28 cellular contexts compared by ENCODE assay signal in genomic region chr5:172926008-172926523, GRCh38. TPM values are rescaled to one million over a fixed set of nuclear protein-coding genes. Genes with fewer than 3 reads are reported as not detected.
DNase-seq lines count a peak whose midpoint lies in the region; ATAC-seq, FAIRE-seq and TF ChIP-seq lines count a peak whose summit lies in the region.
"Had no signal": no experiment of that assay in that cellular context is flagged by ENCODE, and none has a peak within 500 bp of the region (broad histone marks: within the 10 kb centered on the region; RNA-seq: fewer than 3 reads in every experiment).

No MANE protein-coding gene starts in this region.

- H3K79me2 ChIP-seq in HepG2 (ENCODE audit: insufficient read depth, low read length): no peaks in the 10 kb centered on the region

- no peak for DNase-seq in HepG2 (ENCODE audit: low spot score)
- no peak for DNase-seq in right lobe of liver
- DNase-seq in central memory CD8-positive, alpha-beta T cell (ENCODE audit: low spot score in 2 of 2): no peak
- no peak for DNase-seq in islet precursor cell
- DNase-seq in pancreas: no peak
- DNase-seq: AML-193; CD4-positive, alpha-beta T cell; GM23248; H7; KBM-7; MV-4-11; NCI-H1105; NCI-H1436 treated with DMSO at 0.1 percent for 48 hours; NCI-H187 treated with DMSO at 0.1 percent for 48 hours; NCI-H2171 treated with DMSO at 0.1 percent for 48 hours; NCI-H446; NCI-H524 treated with DMSO at 0.1 percent for 48 hours; NCI-H82; NK-92 treated with Interleukin-12 subunit alpha and Interleukin-12 subunit beta, amount 100 ng/mL, for 24 hours; RPMI8226; SHP77 treated with DMSO at 0.1 percent for 48 hours; SK-N-SH had no signal

- no TSS peak for BruUV-seq in HepG2 (replicated peaks; lab: Mats Ljungman, UMichigan)

- no peak for TF ChIP-seq CTCF in HepG2 (CRISPR knock-in tag; IDR thresholded peaks at IDR 0.05)
- TF ChIP-seq CTCF in right lobe of liver (IDR thresholded peaks at IDR 0.05): no peak
- no peak for TF ChIP-seq CTCF in neutrophil (IDR thresholded peaks at IDR 0.05)
- no peak for TF ChIP-seq CTCF in pancreas (IDR thresholded peaks at IDR 0.05)

- H3K4me3 ChIP-seq in HepG2 (replicated peaks in 1 of 3; ENCODE audit: insufficient read depth in 1 of 3, low read depth in 2 of 3, low read length in 3 of 3) (no peak overlapping the region), right lobe of liver (no peak overlapping the region), neutrophil (ENCODE audit: low read depth in 1 of 2, low read length in 1 of 2) (no peak overlapping the region), pancreas (no peak overlapping the region)
- H3K4me3 ChIP-seq: BLaER1 treated with 17β-estradiol and CSF1 and Interleukin-3, amounts not matched to agents 10 nM and 100 nM; GM23248 had no signal

- TF ChIP-seq RAD21 in HepG2 (CRISPR knock-in tag; IDR thresholded peaks at IDR 0.05): no peak

- ATAC-seq in HepG2 (no peak), right lobe of liver (no peak), GM19452 (IDR thresholded peaks at IDR 0.05; ENCODE audit: unreplicated experiment) (no peak), pancreas (no peak)
- no peak for ATAC-seq in central memory CD8-positive, alpha-beta T cell (replicated peaks; ENCODE audit: extremely low read depth, poor library complexity, severe bottlenecking)

- H3K4me1 Mint-ChIP-seq in central memory CD8-positive, alpha-beta T cell: peaks cover 4% of the 10 kb centered on the region

- peaks cover 16 to 60% of the 10 kb centered on the region in 2 experiments for H3K36me3 ChIP-seq in HepG2 (replicated peaks in 1 of 2; ENCODE audit: control insufficient read depth in 1 of 2, insufficient read depth in 2 of 2, low read length in 2 of 2)
- H3K36me3 ChIP-seq in right lobe of liver: peaks cover 0 to 3% (median 0%) of the 10 kb centered on the region in 4 donors
- H3K36me3 ChIP-seq in neutrophil: peaks cover 28% of the 10 kb centered on the region
- peaks cover 0 to 26% (median 6%) of the 10 kb centered on the region in 3 donors for H3K36me3 ChIP-seq in pancreas

- no peak for TF ChIP-seq POLR2A in HepG2 (IDR thresholded peaks at IDR 0.05; ENCODE audit: insufficient read depth in 1 of 2, low read depth in 2 of 2, low read length in 2 of 2)
- no peak for TF ChIP-seq POLR2A in right lobe of liver (IDR thresholded peaks at IDR 0.05)

- CTCF ChIA-PET in HepG2 (lab: Yijun Ruan, JAX; ENCODE audit: low intra/inter-chr PET ratio, low total read pairs): no interaction called here

- no peak for FAIRE-seq in HepG2 (lab: Jason Lieb, UNC)
- FAIRE-seq in pancreas (lab: Jason Lieb, UNC): no peak
- FAIRE-seq: A204.1, D721Med, GM18507 had no signal

- H3K27me3 ChIP-seq in HepG2 (ENCODE audit: control insufficient read depth in 1 of 2, insufficient read depth in 2 of 2, low read length in 2 of 2) (no peaks in the 10 kb centered on the region), right lobe of liver (no peaks in the 10 kb centered on the region), neutrophil (no peaks in the 10 kb centered on the region), pancreas (no peaks in the 10 kb centered on the region)
- H3K27me3 ChIP-seq: BLaER1 treated with 17β-estradiol and CSF1 and Interleukin-3, amounts not matched to agents 10 nM and 100 nM had no signal

- WGBS in HepG2 (ENCODE audit: low lambda C conversion rate): 92% methylated on average over 1 of the region's 2 CpGs
- 86% methylated on average over 1 of the region's 2 CpGs for WGBS in right lobe of liver (ENCODE audit: insufficient coverage, low coverage, low lambda C conversion rate, missing lambda C conversion rate)
- WGBS in pancreas, 2 donors: 87 to 97% methylated on average over 2 of the region's 2 CpGs

- peaks cover 18% of the 10 kb centered on the region for H3K36me3 Mint-ChIP-seq in central memory CD8-positive, alpha-beta T cell (ENCODE audit: insufficient read depth)

- intact Hi-C loops in HepG2 (cut with micrococcal nuclease; ENCODE audit: unreplicated experiment) (no loop called here), right lobe of liver (cut with DNase I) (no loop called here), pancreas (cut with DNase I) (loop anchor here in 1 of 3 donors (10.0 kb wide), 1 partner anchor 431 kb away; no protein-coding TSS in a partner anchor)

- H3K4me1 ChIP-seq in HepG2 (ENCODE audit: insufficient read depth, low read length) (peaks cover 5% of the 10 kb centered on the region; the same call in 1 of the 2 replicates), right lobe of liver (no peaks in the 10 kb centered on the region), neutrophil (ENCODE audit: control insufficient read depth in 1 of 2, insufficient read depth in 1 of 2, low read depth in 1 of 2, low read length in 1 of 2) (peaks cover 13 to 16% of the 10 kb centered on the region in 2 experiments), pancreas (no peaks in the 10 kb centered on the region)

- H3K9ac ChIP-seq in HepG2 (ENCODE audit: insufficient read depth, low read depth, low read length): no peak overlapping the region
- H3K9ac ChIP-seq: BLaER1 treated with 17β-estradiol and CSF1 and Interleukin-3, amounts not matched to agents 10 nM and 100 nM; GM23248; SK-N-SH had no signal

- H4K20me1 ChIP-seq in HepG2 (ENCODE audit: insufficient read depth, low read length): no peaks in the 10 kb centered on the region

- no peak overlapping the region for H2AFZ ChIP-seq in HepG2 (ENCODE audit: low read length)
- H2AFZ ChIP-seq: GM23248 had no signal

- peak overlapping the region; percentile 14 for H3K27ac Mint-ChIP-seq in central memory CD8-positive, alpha-beta T cell (ENCODE audit: low read depth)
- H3K27ac Mint-ChIP-seq: CD4-positive, alpha-beta T cell had no signal

- no peak overlapping the region for H3K4me3 Mint-ChIP-seq in central memory CD8-positive, alpha-beta T cell
- H3K4me3 Mint-ChIP-seq: CD4-positive, alpha-beta T cell had no signal

- in situ Hi-C loops in HepG2 (cut with HindIII; ENCODE audit: extremely low pct_ligation_motif_present, low pct_unique_long_range_greater_than_20kb): loop anchor here (10.0 kb wide), 1 partner anchor 451 kb away; no protein-coding TSS in a partner anchor

- no peak overlapping the region for H3K4me2 ChIP-seq in HepG2 (ENCODE audit: low read depth, low read length)
- H3K4me2 ChIP-seq: SK-N-SH had no signal

- H3K9me3 Mint-ChIP-seq in central memory CD8-positive, alpha-beta T cell: no peaks in the 10 kb centered on the region
- H3K9me3 Mint-ChIP-seq: CD4-positive, alpha-beta T cell had no signal

- no peaks in the 10 kb centered on the region for H3K9me3 ChIP-seq in HepG2 (ENCODE audit: low read length)
- H3K9me3 ChIP-seq in right lobe of liver: no peaks in the 10 kb centered on the region
- H3K9me3 ChIP-seq in neutrophil: no peaks in the 10 kb centered on the region
- H3K9me3 ChIP-seq in pancreas: no peaks in the 10 kb centered on the region
- H3K9me3 ChIP-seq: BLaER1 treated with 17β-estradiol and CSF1 and Interleukin-3, amounts not matched to agents 10 nM and 100 nM; SK-N-SH had no signal

- no peak overlapping the region for H3K27ac ChIP-seq in HepG2 (ENCODE audit: extremely low read length, insufficient read depth, low read length)
- H3K27ac ChIP-seq in right lobe of liver: no peak overlapping the region
- H3K27ac ChIP-seq in neutrophil: peak overlapping the region; percentile 68
- H3K27ac ChIP-seq in pancreas: no peak overlapping the region
- H3K27ac ChIP-seq: GM23248 had no signal

- POLR2A ChIA-PET in HepG2 (lab: Yijun Ruan, JAX): no interaction called here

- no peaks in the 10 kb centered on the region for H3K27me3 Mint-ChIP-seq in central memory CD8-positive, alpha-beta T cell
- H3K27me3 Mint-ChIP-seq: CD4-positive, alpha-beta T cell had no signal

- no peak for TF ChIP-seq EP300 in HepG2 (IDR thresholded peaks at IDR 0.05; ENCODE audit: low read depth in 2 of 2, low read length in 2 of 2)
- no peak for TF ChIP-seq EP300 in HepG2 (CRISPR knock-in tag; IDR thresholded peaks at IDR 0.05; ENCODE audit: borderline replicate concordance)

RNA-seq across cellular contexts. Expression of gene RPL26L1, which starts 33.2 kb away (rescaled TPM):
- total RNA-seq in HepG2 (2016; rRNA removed; fragmentation: Illumina TruSeq; extraction: Trizol): 83.6 and 107 TPM in 2 replicates
- 33.3 and 37.4 TPM in 2 replicates for total RNA-seq in HepG2 (2016; cell fraction: cytosol; rRNA removed; fragmentation: Illumina TruSeq; extraction: Trizol; ENCODE audit: low read depth)
- total RNA-seq in HepG2 (2016; cell fraction: insoluble cytoplasmic fraction; rRNA removed; fragmentation: Illumina TruSeq; extraction: Trizol): 76.9 and 117 TPM in 2 replicates
- 30.1 and 30.8 TPM in 2 replicates for total RNA-seq in HepG2 (2016; cell fraction: membrane; rRNA removed; fragmentation: Illumina TruSeq; extraction: Trizol)
- 29.9 and 31.6 TPM in 2 replicates for total RNA-seq in HepG2 (2016; cell fraction: nucleus; rRNA removed; fragmentation: Illumina TruSeq; extraction: Trizol)
- 60.0 and 61.2 TPM in 2 replicates for polyA plus RNA-seq in HepG2 (2011; rRNA removed)
- 63.1 and 67.2 TPM in 2 replicates for polyA plus RNA-seq in HepG2 (2011; cell fraction: cytosol; rRNA removed)
- 19.5 and 21.3 TPM in 2 replicates for polyA plus RNA-seq in HepG2 (2011; cell fraction: nucleus; rRNA removed)
- polyA plus RNA-seq in HepG2 (2012): 45.5 and 54.3 TPM in 2 replicates
- 32.2 and 38.5 TPM in 2 replicates for polyA plus RNA-seq in HepG2 (2016; cell fraction: cytosol; fragmentation: Illumina TruSeq; extraction: Trizol; ENCODE audit: low read depth)
- polyA plus RNA-seq in HepG2 (2016; cell fraction: insoluble cytoplasmic fraction; fragmentation: Illumina TruSeq; extraction: Trizol; ENCODE audit: low read depth): 125 and 151 TPM in 2 replicates
- polyA plus RNA-seq in HepG2 (2016; cell fraction: membrane; fragmentation: Illumina TruSeq; extraction: Trizol; ENCODE audit: low read depth): 30.7 and 36.9 TPM in 2 replicates
- polyA plus RNA-seq in HepG2 (2016; cell fraction: nucleus; fragmentation: Illumina TruSeq; extraction: Trizol; ENCODE audit: insufficient read depth, low read depth): 58.3 and 63.6 TPM in 2 replicates
- polyA minus RNA-seq in HepG2 (2011; rRNA and poly(A)+ RNA removed; ENCODE audit: low replicate concordance): 31.1 and 88.5 TPM in 2 replicates
- 12.4 and 13.4 TPM in 2 replicates for polyA minus RNA-seq in HepG2 (2011; cell fraction: cytosol; rRNA and poly(A)+ RNA removed)
- 6.7 and 7.5 TPM in 2 replicates for polyA minus RNA-seq in HepG2 (2011; cell fraction: nucleus; rRNA and poly(A)+ RNA removed)
- 10 to 100 TPM; 14.2 to 33.4 (median 19.2) TPM for total RNA-seq in right lobe of liver
- 10 to 100 TPM in 3 of 6 donors, 1 to 10 TPM in 3; 6.2 to 13.7 (median 10.1) TPM for total RNA-seq in pancreas
- 10 to 100 TPM; 19.3 to 29.5 TPM for polyA plus RNA-seq in pancreas

RNA-seq across cellular contexts. Expression of gene ATP6V0E1, which starts 57.5 kb away (rescaled TPM):
- total RNA-seq in HepG2 (2016; rRNA removed; fragmentation: Illumina TruSeq; extraction: Trizol) (121 and 143 TPM in 2 replicates), right lobe of liver (100 to 1,000 TPM in 5 of 6 experiments, 10 to 100 TPM in 1; 83.1 to 202 (median 116) TPM), pancreas (100 to 1,000 TPM in 1 of 6 donors, 10 to 100 TPM in 5; 60.3 to 135 (median 78.0) TPM)
- 42.6 and 60.2 TPM in 2 replicates for total RNA-seq in HepG2 (2016; cell fraction: cytosol; rRNA removed; fragmentation: Illumina TruSeq; extraction: Trizol; ENCODE audit: low read depth)
- total RNA-seq in HepG2 (2016; cell fraction: insoluble cytoplasmic fraction; rRNA removed; fragmentation: Illumina TruSeq; extraction: Trizol): 133 and 156 TPM in 2 replicates
- 107 and 116 TPM in 2 replicates for total RNA-seq in HepG2 (2016; cell fraction: membrane; rRNA removed; fragmentation: Illumina TruSeq; extraction: Trizol)
- total RNA-seq in HepG2 (2016; cell fraction: nucleus; rRNA removed; fragmentation: Illumina TruSeq; extraction: Trizol): 95.8 and 110 TPM in 2 replicates
- polyA plus RNA-seq in HepG2 (2011; rRNA removed) (215 TPM in 2 replicates), pancreas (100 to 1,000 TPM; 115 to 162 TPM)
- 78.6 and 139 TPM in 2 replicates for polyA plus RNA-seq in HepG2 (2011; cell fraction: cytosol; rRNA removed)
- 23.8 and 34.6 TPM in 2 replicates for polyA plus RNA-seq in HepG2 (2011; cell fraction: nucleus; rRNA removed)
- 174 and 183 TPM in 2 replicates for polyA plus RNA-seq in HepG2 (2012)
- 84.5 and 116 TPM in 2 replicates for polyA plus RNA-seq in HepG2 (2016; cell fraction: cytosol; fragmentation: Illumina TruSeq; extraction: Trizol; ENCODE audit: low read depth)
- polyA plus RNA-seq in HepG2 (2016; cell fraction: insoluble cytoplasmic fraction; fragmentation: Illumina TruSeq; extraction: Trizol; ENCODE audit: low read depth): 157 and 171 TPM in 2 replicates
- polyA plus RNA-seq in HepG2 (2016; cell fraction: membrane; fragmentation: Illumina TruSeq; extraction: Trizol; ENCODE audit: low read depth): 138 and 160 TPM in 2 replicates
- 222 and 234 TPM in 2 replicates for polyA plus RNA-seq in HepG2 (2016; cell fraction: nucleus; fragmentation: Illumina TruSeq; extraction: Trizol; ENCODE audit: insufficient read depth, low read depth)
- 128 and 158 TPM in 2 replicates for polyA minus RNA-seq in HepG2 (2011; rRNA and poly(A)+ RNA removed; ENCODE audit: low replicate concordance)
- 39.6 and 40.0 TPM in 2 replicates for polyA minus RNA-seq in HepG2 (2011; cell fraction: cytosol; rRNA and poly(A)+ RNA removed)
- 19.4 and 38.8 TPM in 2 replicates for polyA minus RNA-seq in HepG2 (2011; cell fraction: nucleus; rRNA and poly(A)+ RNA removed)
